12 cellular contexts compared by ENCODE assay signal in the genomic region with DNA sequence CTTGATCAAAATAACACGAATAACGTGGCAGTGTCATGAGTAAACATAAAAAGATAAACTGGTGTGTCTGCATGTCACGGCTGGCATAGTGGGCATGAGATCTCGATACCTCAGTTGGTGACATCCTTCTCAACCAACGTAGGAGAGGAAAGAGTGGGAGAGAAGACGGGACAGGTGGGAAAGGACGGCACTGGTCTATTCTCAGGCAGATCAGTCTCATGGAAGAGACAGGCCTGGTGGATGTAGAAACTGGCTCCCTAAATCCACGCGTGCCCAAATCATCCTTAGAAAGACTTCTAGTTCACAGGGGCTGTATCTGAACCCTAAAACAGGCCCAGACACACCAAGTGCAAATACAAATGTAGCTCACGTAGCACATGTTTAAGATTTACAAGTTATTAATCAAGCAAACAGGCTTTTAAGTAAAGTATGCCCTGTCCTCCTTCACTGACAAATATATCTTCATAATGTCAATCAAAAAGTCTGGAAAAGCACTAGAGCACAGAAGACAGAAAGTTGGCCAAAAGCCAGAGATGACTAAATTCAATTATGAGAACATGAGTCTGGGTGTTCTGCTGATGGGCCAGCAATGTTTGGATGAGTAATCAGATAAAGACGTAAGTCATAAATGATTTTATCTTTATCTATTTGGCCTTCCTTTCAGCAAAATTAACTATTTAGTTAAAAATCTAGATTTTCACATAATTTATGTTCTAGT. TPM values are rescaled to one million over a fixed set of nuclear protein-coding genes. Genes with fewer than 3 reads are reported as not detected.
DNase-seq lines count a peak whose midpoint lies in the region; ATAC-seq and TF ChIP-seq lines count a peak whose summit lies in the region.
"Had no signal": no experiment of that assay in that cellular context is flagged by ENCODE, and none has a peak within 500 bp of the region (broad histone marks: within the 10 kb centered on the region; RNA-seq: fewer than 3 reads in every experiment).

No MANE protein-coding gene starts in this region.

- DNase-seq in activated CD4-positive, CD25-positive, alpha-beta regulatory T cell treated with anti-CD3 and anti-CD28 coated beads, Interleukin-2, amount 50 U/mL, for 72 hours: no peak
- DNase-seq in NB4 (ENCODE audit: low read depth) (peak; percentile 41), cardiac fibroblast (ENCODE audit: low read depth in 2 of 2) (peak; percentile 14 to 20), prostate gland (ENCODE audit: low spot score) (peak; percentile 49), epidermal melanocyte (ENCODE audit: insufficient read length, low spot score) (no peak), NCI-H2107 treated with DMSO at 0.1 percent for 48 hours (lab: John Stamatoyannopoulos, UW; ENCODE audit: unreplicated experiment) (no peak)
- DNase-seq: immature natural killer cell; NCI-H2227 treated with DMSO at 0.1 percent for 48 hours; SHP77; stimulated activated CD4-positive, alpha-beta T cell treated with anti-CD3 and anti-CD28 coated beads, Interleukin-2, amount 100 ng/mL, for 24 hours had no signal

- no peak for TF ChIP-seq CTCF in NB4 (IDR thresholded peaks at IDR 0.05; ENCODE audit: low read depth, low read length)
- no peak for TF ChIP-seq CTCF in cardiac fibroblast (IDR thresholded peaks at IDR 0.05; ENCODE audit: low read depth, low read length)
- no peak for TF ChIP-seq CTCF in prostate gland (IDR thresholded peaks at IDR 0.05)

- no peak for TF ChIP-seq POLR2A in NB4 (IDR thresholded peaks at IDR 0.05; ENCODE audit: extremely low read depth, insufficient read length)
- no peak for TF ChIP-seq POLR2A in prostate gland (IDR thresholded peaks at IDR 0.05)

- no peaks in the 10 kb centered on the region for H3K27me3 ChIP-seq in prostate gland (replicated peaks; ENCODE audit: insufficient read depth)

- H3K4me3 ChIP-seq in NB4 (ENCODE audit: low read depth, low read length) (no peak overlapping the region), cardiac fibroblast (replicated peaks in 1 of 2; ENCODE audit: low read depth in 2 of 2, low read length in 2 of 2) (no peak overlapping the region), prostate gland (no peak overlapping the region)

- H3K9me3 ChIP-seq in prostate gland: no peaks in the 10 kb centered on the region

- WGBS in prostate gland: 59% methylated on average over 11 of the region's 11 CpGs

- no peaks in the 10 kb centered on the region for H3K4me1 ChIP-seq in prostate gland (replicated peaks)

- ATAC-seq in activated CD4-positive, CD25-positive, alpha-beta regulatory T cell treated with anti-CD3 and anti-CD28 coated beads, Interleukin-2, amount 50 U/mL, for 24 hours: peak; percentile 67 to 76
- ATAC-seq in GM21381 (IDR thresholded peaks at IDR 0.05; ENCODE audit: unreplicated experiment): no peak

- H3K36me3 ChIP-seq in prostate gland: no peaks in the 10 kb centered on the region

- H3K27ac ChIP-seq in prostate gland: peak overlapping the region; percentile 23 to 43

- intact Hi-C loops in prostate gland (cut with DNase I): no loop called here

RNA-seq across cellular contexts. Expression of a gene that starts 56.3 kb away (rescaled TPM):
- 10 to 100 TPM; 12.2 to 18.5 TPM for total RNA-seq in prostate gland

Comparison
In these comparisons a context has a peak if more than half of its experiments do, and no peak if none do; other contexts are left out.
1. DNase-seq: peak in NB4 (single experiment), cardiac fibroblast (2 of 2) and prostate gland (single experiment); none in activated CD4-positive, CD25-positive, alpha-beta regulatory T cell treated with anti-CD3 and anti-CD28 coated beads, Interleukin-2, amount 50 U/mL, for 72 hours (single experiment), epidermal melanocyte (single experiment) and NCI-H2107 treated with DMSO at 0.1 percent for 48 hours (single experiment).